Comparison of ENCODE assay signal across 16 cellular contexts in the genomic region with DNA sequence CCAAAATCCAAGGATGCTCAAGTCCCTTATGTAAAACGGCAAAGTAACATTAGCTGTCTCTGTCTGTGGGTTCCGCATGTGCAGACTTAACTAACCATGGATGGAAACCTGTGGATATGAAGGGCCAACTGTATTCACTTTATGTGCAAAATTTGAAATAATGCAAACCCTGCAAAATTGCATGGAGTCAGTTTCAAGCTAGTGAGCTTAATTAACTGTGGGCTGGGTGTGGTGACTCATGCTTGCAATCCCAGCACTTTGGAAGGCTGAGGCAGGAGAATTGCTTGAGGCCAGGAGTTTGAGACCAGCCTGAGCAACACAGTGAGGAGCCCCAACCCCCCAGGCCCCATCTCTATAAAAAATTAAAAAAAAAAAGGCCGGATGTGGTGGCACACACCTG.
"Had no signal": no experiment of that assay in that cellular context is flagged by ENCODE, and none has a peak within 500 bp of the region (broad histone marks: within the 10 kb centered on the region; RNA-seq: fewer than 3 reads in every experiment).

No MANE protein-coding gene starts in this region.

- H3K4me3 ChIP-seq: left ventricle myocardium inferior, right atrium auricular region, tibial artery had no signal

- ATAC-seq: stimulated activated naive CD8-positive, alpha-beta T cell treated with anti-CD3 and anti-CD28 coated beads, Interleukin-15, Interleukin-2, amounts not matched to agents 100 U/mL and 50 U/mL, for 24 hours had no signal

- H3K27ac ChIP-seq: left ventricle myocardium inferior, right atrium auricular region, tibial artery had no signal

- FAIRE-seq: TTC549 had no signal

- H3K4me1 ChIP-seq: right atrium auricular region had no signal

- DNase-seq: activated B cell treated with CpG ODN at 0.5 μM for 24 hours; activated CD4-positive, alpha-beta memory T cell treated with anti-CD3 and anti-CD28 coated beads for 36 hours; activated CD4-positive, alpha-beta T cell treated with anti-CD3 and anti-CD28 coated beads for 4 hours; activated naive CD4-positive, alpha-beta T cell; activated naive CD8-positive, alpha-beta T cell treated with anti-CD3 and anti-CD28 coated beads for 36 hours; amygdala; immature natural killer cell; kidney glomerular epithelial cell; left ventricle myocardium inferior; mammary epithelial cell; stimulated activated CD4-positive, alpha-beta T cell treated with anti-CD3 and anti-CD28 coated beads, Interleukin-2, amount 100 ng/mL, for 24 hours; stimulated activated naive CD8-positive, alpha-beta T cell treated with anti-CD3 and anti-CD28 coated beads, Interleukin-15, Interleukin-2, amounts not matched to agents 100 U/mL and 50 U/mL, for 24 hours; substantia nigra; tibial artery had no signal

- H3K27me3 ChIP-seq: right atrium auricular region, tibial artery had no signal
